ENCODE assay signal across 26 cellular contexts in the genomic region with DNA sequence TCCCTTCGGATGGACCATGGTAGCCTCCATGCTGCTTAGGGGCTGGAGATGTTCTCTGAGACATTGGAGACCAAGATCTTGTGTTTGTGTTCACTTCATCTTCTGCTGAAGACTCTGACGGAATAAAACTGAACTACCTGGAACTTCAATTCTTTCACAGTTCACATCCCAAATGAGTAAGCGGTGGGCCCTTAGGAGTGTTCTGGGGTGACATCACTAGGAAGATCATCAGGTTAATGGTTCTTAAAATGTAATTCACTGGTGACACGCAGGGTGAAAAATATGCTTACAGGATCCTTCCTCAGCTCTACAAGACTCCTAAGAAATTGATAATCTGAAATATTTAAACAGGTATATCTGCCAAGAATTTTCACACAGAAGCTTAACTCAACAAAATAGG.
"Had no signal": no experiment of that assay in that cellular context is flagged by ENCODE, and none has a peak within 500 bp of the region (broad histone marks: within the 10 kb centered on the region; RNA-seq: fewer than 3 reads in every experiment).

No MANE protein-coding gene starts in this region.

- H3K9ac ChIP-seq: neural progenitor cell, parathyroid adenoma had no signal

- H3K9me3 ChIP-seq: ovary, prostate gland, right lobe of liver, sigmoid colon, suprapubic skin, testis, tibial artery, transverse colon, upper lobe of right lung, uterus had no signal

- H2AFZ ChIP-seq: neural progenitor cell, parathyroid adenoma had no signal

- H3K27me3 ChIP-seq: neural progenitor cell, ovary, right lobe of liver, sigmoid colon, suprapubic skin, testis, tibial artery, transverse colon, upper lobe of right lung, uterus had no signal

- H3K4me3 ChIP-seq: neural progenitor cell, ovary, prostate gland, right lobe of liver, sigmoid colon, suprapubic skin, testis, tibial artery, transverse colon, upper lobe of right lung, uterus had no signal

- DNase-seq: naive thymus-derived CD4-positive, alpha-beta T cell; natural killer cell; occipital lobe; ovary; right cardiac atrium; right lobe of liver; sigmoid colon; small intestine; stimulated activated CD4-positive, alpha-beta T cell treated with anti-CD3 and anti-CD28 coated beads, Interleukin-1b, Interleukin-23, amount 100 ng/mL, for 48 hours; stimulated activated CD4-positive, alpha-beta T cell treated with anti-CD3 and anti-CD28 coated beads, Interleukin-4, amount 100 ng/mL, for 1 hour; stimulated activated CD4-positive, alpha-beta T cell treated with anti-CD3 and anti-CD28 coated beads, Interleukin-4, amount 100 ng/mL, for 4 hours; stimulated activated CD8-positive, alpha-beta memory T cell treated with anti-CD3 and anti-CD28 coated beads, Interleukin-4, amount 100 ng/mL, for 48 hours; stimulated activated naive CD4-positive, alpha-beta T cell; stimulated activated naive CD8-positive, alpha-beta T cell treated with anti-CD3 and anti-CD28 coated beads, Interleukin-15, amount 100 ng/mL, for 72 hours; stimulated activated naive CD8-positive, alpha-beta T cell treated with anti-CD3 and anti-CD28 coated beads, Interleukin-15, Interleukin-2, amounts not matched to agents 100 U/mL and 50 U/mL, for 24 hours; substantia nigra; testis; tibial artery; transverse colon; upper lobe of right lung; uterus had no signal

- FAIRE-seq: small intestine had no signal

- ATAC-seq: naive thymus-derived CD4-positive, alpha-beta T cell; natural killer cell; right cardiac atrium; right lobe of liver; stimulated activated memory B cell treated with anti-CD40 and anti-IgM and Interleukin-4, amounts not matched to agents 10 μg/mL and 1 μg/mL and 100 μg/mL, for 72 hours; stimulated activated naive CD8-positive, alpha-beta T cell treated with anti-CD3 and anti-CD28 coated beads, Interleukin-15, amount 100 ng/mL, for 72 hours; stimulated activated naive CD8-positive, alpha-beta T cell treated with anti-CD3 and anti-CD28 coated beads, Interleukin-15, Interleukin-2, amounts not matched to agents 100 U/mL and 50 U/mL, for 24 hours; upper lobe of right lung had no signal

- H3K4me1 ChIP-seq: parathyroid adenoma, prostate gland, right lobe of liver, sigmoid colon, suprapubic skin, testis, tibial artery, transverse colon, upper lobe of right lung, uterus had no signal

- H3K36me3 ChIP-seq: neural progenitor cell, ovary, prostate gland, right lobe of liver, sigmoid colon, suprapubic skin, tibial artery, transverse colon, upper lobe of right lung, uterus had no signal

- H3K4me2 ChIP-seq: neural progenitor cell had no signal

- H3K27ac ChIP-seq: neural progenitor cell, ovary, parathyroid adenoma, prostate gland, right lobe of liver, sigmoid colon, suprapubic skin, testis, tibial artery, transverse colon, upper lobe of right lung, uterus had no signal
